2 cellular contexts compared by ENCODE assay signal in the genomic region with DNA sequence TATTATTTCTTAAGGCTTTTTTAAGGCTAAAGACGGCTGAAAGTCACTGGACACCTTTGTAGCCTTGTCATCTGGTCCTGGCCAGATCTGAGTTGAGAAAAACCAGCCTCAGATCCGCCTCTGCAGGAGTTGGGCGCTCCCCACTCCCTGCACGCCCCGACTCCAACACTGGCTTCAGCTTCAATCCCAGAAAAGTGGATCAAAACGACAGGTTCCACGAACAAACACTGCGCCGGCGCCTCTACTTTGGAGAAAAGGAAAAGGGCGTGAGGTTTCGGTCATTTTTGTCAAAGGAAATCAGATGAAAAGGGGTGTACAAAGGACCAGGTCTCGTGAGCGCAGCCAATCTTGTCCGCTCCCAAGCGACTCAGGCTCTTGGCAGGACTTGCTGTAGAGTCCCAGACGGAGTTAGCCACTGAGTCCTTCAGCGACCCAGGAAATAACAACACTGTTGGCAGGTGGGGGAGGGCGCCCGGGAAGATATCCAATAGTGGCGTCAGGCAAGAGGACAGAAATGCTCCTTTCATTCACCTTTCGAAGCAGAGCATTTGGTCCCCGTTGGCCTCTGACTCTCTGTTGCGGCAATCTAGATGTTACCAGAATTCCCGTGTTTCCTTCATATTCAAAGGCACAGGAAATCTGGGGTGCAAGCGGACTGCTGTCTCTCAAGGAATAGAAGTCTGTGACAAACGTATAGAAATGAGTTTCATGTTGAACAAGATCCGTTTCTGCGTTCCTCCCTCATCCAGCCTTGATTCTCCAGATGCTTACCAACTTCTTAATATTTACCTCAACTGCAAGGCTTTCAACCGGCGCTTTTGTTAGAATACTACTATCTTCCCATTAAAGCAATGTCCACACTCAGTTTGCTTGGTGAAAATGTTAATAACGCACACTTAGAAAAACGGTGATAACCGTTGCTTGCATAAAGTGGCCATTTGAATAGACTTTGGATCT.
A peak's percentile ranks its signal among the peaks of the same experiment; 100 is the strongest.
TF ChIP-seq lines count a peak whose summit lies in the region.

No MANE protein-coding gene starts in this region.

TF ChIP-seq in IMR-90, 13 proteins besides CTCF, POLR2A, EP300 and RAD21:
- TF ChIP-seq SMC3 (IDR thresholded peaks at IDR 0.05; ENCODE audit: low read depth, low read length) (no peak), FOS (IDR thresholded peaks at IDR 0.05; ENCODE audit: low read depth, low read length) (no peak), BHLHE40 (IDR thresholded peaks at IDR 0.05; ENCODE audit: low read depth, low read length) (no peak), RCOR1 (IDR thresholded peaks at IDR 0.05; ENCODE audit: insufficient replicate concordance, low read length) (no peak), MXI1 (IDR thresholded peaks at IDR 0.05; ENCODE audit: borderline replicate concordance, low read depth, low read length) (no peak), MAFK (IDR thresholded peaks at IDR 0.05; ENCODE audit: low read depth, low read length) (no peak), CHD1 (IDR thresholded peaks at IDR 0.05; ENCODE audit: low read depth, low read length) (no peak), MAZ (IDR thresholded peaks at IDR 0.05; ENCODE audit: borderline replicate concordance, low read depth, low read length) (no peak), NFE2L2 (IDR thresholded peaks at IDR 0.05; ENCODE audit: low read depth, low read length) (no peak), RFX5 (IDR thresholded peaks at IDR 0.05; ENCODE audit: low read depth, low read length) (no peak), CEBPB (IDR thresholded peaks at IDR 0.05; ENCODE audit: low read depth, low read length) (no peak)
- TF ChIP-seq, protein P1, sequence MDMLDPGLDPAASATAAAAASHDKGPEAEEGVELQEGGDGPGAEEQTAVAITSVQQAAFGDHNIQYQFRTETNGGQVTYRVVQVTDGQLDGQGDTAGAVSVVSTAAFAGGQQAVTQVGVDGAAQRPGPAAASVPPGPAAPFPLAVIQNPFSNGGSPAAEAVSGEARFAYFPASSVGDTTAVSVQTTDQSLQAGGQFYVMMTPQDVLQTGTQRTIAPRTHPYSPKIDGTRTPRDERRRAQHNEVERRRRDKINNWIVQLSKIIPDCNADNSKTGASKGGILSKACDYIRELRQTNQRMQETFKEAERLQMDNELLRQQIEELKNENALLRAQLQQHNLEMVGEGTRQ (IDR thresholded peaks at IDR 0.05; ENCODE audit: low read depth, low read length) = no peak
- TF ChIP-seq, protein P2, sequence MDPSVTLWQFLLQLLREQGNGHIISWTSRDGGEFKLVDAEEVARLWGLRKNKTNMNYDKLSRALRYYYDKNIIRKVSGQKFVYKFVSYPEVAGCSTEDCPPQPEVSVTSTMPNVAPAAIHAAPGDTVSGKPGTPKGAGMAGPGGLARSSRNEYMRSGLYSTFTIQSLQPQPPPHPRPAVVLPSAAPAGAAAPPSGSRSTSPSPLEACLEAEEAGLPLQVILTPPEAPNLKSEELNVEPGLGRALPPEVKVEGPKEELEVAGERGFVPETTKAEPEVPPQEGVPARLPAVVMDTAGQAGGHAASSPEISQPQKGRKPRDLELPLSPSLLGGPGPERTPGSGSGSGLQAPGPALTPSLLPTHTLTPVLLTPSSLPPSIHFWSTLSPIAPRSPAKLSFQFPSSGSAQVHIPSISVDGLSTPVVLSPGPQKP (IDR thresholded peaks at IDR 0.05; ENCODE audit: borderline replicate concordance, low read depth, low read length) = no peak
TF ChIP-seq in IMR-90: peak in this region for 0.

TF ChIP-seq in H1, 55 proteins besides CTCF, POLR2A, EP300 and RAD21:
- TF ChIP-seq SIRT6 (IDR thresholded peaks at IDR 0.05; ENCODE audit: low read length) = no peak
- no peak for TF ChIP-seq SP4 (IDR thresholded peaks at IDR 0.05; ENCODE audit: low read length)
- no peak for TF ChIP-seq RXRA (IDR thresholded peaks at IDR 0.05; ENCODE audit: insufficient read depth, low read depth, low read length)
- no peak for TF ChIP-seq CBX5 (IDR thresholded peaks at IDR 0.05; ENCODE audit: low read depth, low read length)
- no peak for TF ChIP-seq SIN3A (conservative IDR thresholded peaks at IDR 0.05 in 1 of 2, IDR thresholded peaks at IDR 0.05 in 1 of 2; ENCODE audit: low read depth in 1 of 2, low read length in 2 of 2)
- TF ChIP-seq BACH1 (IDR thresholded peaks at IDR 0.05; ENCODE audit: low read length) = no peak
- peak; percentile 43 for TF ChIP-seq RNF2 (IDR thresholded peaks at IDR 0.05; ENCODE audit: borderline replicate concordance, low read depth, low read length, missing control alignments, poor library complexity, severe bottlenecking)
- TF ChIP-seq CHD7 (IDR thresholded peaks at IDR 0.05; ENCODE audit: insufficient replicate concordance, low read length) = no peak
- no peak for TF ChIP-seq ASH2L (IDR thresholded peaks at IDR 0.05; ENCODE audit: low read length)
- TF ChIP-seq NANOG (IDR thresholded peaks at IDR 0.05; ENCODE audit: insufficient read depth, low read depth, low read length, poor library complexity, severe bottlenecking) = no peak
- no peak for TF ChIP-seq CHD1 (IDR thresholded peaks at IDR 0.05; ENCODE audit: low read depth, low read length)
- no peak for TF ChIP-seq HDAC2 (IDR thresholded peaks at IDR 0.05; ENCODE audit: borderline replicate concordance in 1 of 2, low read depth in 2 of 2, low read length in 2 of 2)
- no peak for TF ChIP-seq RFX5 (IDR thresholded peaks at IDR 0.05; ENCODE audit: borderline replicate concordance, low read depth, low read length)
- no peak for TF ChIP-seq HDAC6 (IDR thresholded peaks at IDR 0.05; ENCODE audit: low read depth, low read length)
- TF ChIP-seq, protein P3, sequence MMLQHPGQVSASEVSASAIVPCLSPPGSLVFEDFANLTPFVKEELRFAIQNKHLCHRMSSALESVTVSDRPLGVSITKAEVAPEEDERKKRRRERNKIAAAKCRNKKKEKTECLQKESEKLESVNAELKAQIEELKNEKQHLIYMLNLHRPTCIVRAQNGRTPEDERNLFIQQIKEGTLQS (IDR thresholded peaks at IDR 0.05; ENCODE audit: insufficient read depth, low read depth, low read length) = no peak
- peak; percentile 75 for TF ChIP-seq EZH2 (IDR thresholded peaks at IDR 0.05; ENCODE audit: low read depth, low read length, severe bottlenecking)
- TF ChIP-seq SUZ12 (IDR thresholded peaks at IDR 0.05; ENCODE audit: low read length) = peak; percentile 77
- no peak for TF ChIP-seq E2F6 (IDR thresholded peaks at IDR 0.05)
- no peak for TF ChIP-seq KDM5A (IDR thresholded peaks at IDR 0.05; ENCODE audit: low read length)
- TF ChIP-seq FOSL1 (IDR thresholded peaks at IDR 0.05; ENCODE audit: insufficient read depth, low read depth, low read length) = no peak
- no peak for TF ChIP-seq BCL11A (IDR thresholded peaks at IDR 0.05; ENCODE audit: low read depth in 2 of 2, low read length in 2 of 2)
- peak; percentile 47 for TF ChIP-seq KDM4A (IDR thresholded peaks at IDR 0.05; ENCODE audit: low read depth, low read length, severe bottlenecking)
- TF ChIP-seq, protein P1 (IDR thresholded peaks at IDR 0.05; ENCODE audit: low read length) = no peak
- TF ChIP-seq SAP30 (IDR thresholded peaks at IDR 0.05; ENCODE audit: insufficient read depth, insufficient replicate concordance, low read length) = no peak
- TF ChIP-seq EGR1 (IDR thresholded peaks at IDR 0.05; ENCODE audit: borderline replicate concordance, low read depth, low read length) = no peak
TF ChIP-seq in H1: peak in this region for 4.
